In the genomic region with DNA sequence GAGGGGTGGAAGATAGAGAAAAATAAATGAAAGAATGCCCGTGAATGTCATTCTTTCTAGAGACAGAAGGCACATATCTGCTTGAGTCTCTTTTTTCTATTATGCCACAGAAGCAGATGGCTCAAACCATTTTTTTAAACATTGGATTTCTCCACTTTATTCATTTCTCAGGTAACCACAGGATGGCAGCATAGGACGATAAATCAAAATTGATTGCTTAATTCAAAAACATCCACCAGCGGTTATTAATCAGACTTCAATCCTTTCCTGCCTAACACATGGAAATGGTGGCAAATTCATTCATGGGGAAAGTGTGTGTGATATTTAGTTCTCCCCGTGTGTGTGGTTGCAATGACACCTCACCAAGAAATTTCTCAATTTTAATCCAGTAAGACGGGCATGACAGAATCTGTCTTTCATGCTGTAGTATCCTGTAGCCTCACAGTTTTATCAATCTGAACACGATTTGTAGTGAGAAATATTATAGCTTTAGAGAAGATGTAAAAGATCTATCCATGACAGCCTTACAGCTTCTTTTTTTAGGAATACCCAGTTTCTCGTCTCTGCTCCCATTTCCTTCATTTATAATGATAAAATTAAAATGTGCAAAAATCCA, we compare ENCODE assay signal across 9 cellular contexts.
DNase-seq lines count a peak whose midpoint lies in the region; ATAC-seq and TF ChIP-seq lines count a peak whose summit lies in the region.
"Had no signal": no experiment of that assay in that cellular context is flagged by ENCODE, and none has a peak within 500 bp of the region (broad histone marks: within the 10 kb centered on the region; RNA-seq: fewer than 3 reads in every experiment).

No MANE protein-coding gene starts in this region.

- in situ Hi-C loops in brain microvascular endothelial cell (cut with HindIII; ENCODE audit: low pct_ligation_motif_present, low sequenced_read_pairs), result no loop called here

- no peaks in the 10 kb centered on the region for H3K9me3 Mint-ChIP-seq in nephron
- H3K9me3 Mint-ChIP-seq in activated T-cell treated with anti-CD3 and anti-CD28 coated beads, Interleukin-2, amount 50 U/mL, for 4 hours, result no peaks in the 10 kb centered on the region

- H3K4me1 Mint-ChIP-seq in nephron, result peaks cover 6% of the 10 kb centered on the region
- H3K4me1 Mint-ChIP-seq in activated T-cell treated with anti-CD3 and anti-CD28 coated beads, Interleukin-2, amount 50 U/mL, for 4 hours (ENCODE audit: low read depth), result no peaks in the 10 kb centered on the region

- no peak overlapping the region for H3K27ac Mint-ChIP-seq in nephron

- no peaks in the 10 kb centered on the region for H3K27me3 ChIP-seq in brain microvascular endothelial cell (replicated peaks)

- DNase-seq in NCI-H2081 treated with DMSO at 0.1 percent for 48 hours (lab: John Stamatoyannopoulos, UW), result peak; percentile 8
- peak; percentile 12 for DNase-seq in brain microvascular endothelial cell
- no peak for DNase-seq in HK-2 (ENCODE audit: unreplicated experiment)
- no peak for DNase-seq in activated T-cell treated with anti-CD3 and anti-CD28 coated beads, Interleukin-2, amount 50 U/mL, for 4 hours
- DNase-seq in cerebellar nuclear complex (lab: John Stamatoyannopoulos, UW), result no peak

- H3K27ac ChIP-seq in brain microvascular endothelial cell, result no peak overlapping the region
- H3K27ac ChIP-seq: thoracic aorta had no signal

- no peaks in the 10 kb centered on the region for H3K36me3 Mint-ChIP-seq in nephron (ENCODE audit: low read depth)
- H3K36me3 Mint-ChIP-seq in activated T-cell treated with anti-CD3 and anti-CD28 coated beads, Interleukin-2, amount 50 U/mL, for 4 hours (ENCODE audit: insufficient read depth), result no peaks in the 10 kb centered on the region

- peak; percentile 53 for ATAC-seq in GM18868 (IDR thresholded peaks at IDR 0.05; ENCODE audit: unreplicated experiment)
- no peak for ATAC-seq in HG02981 (IDR thresholded peaks at IDR 0.05; ENCODE audit: unreplicated experiment)
- no peak for ATAC-seq in activated T-cell treated with anti-CD3 and anti-CD28 coated beads, Interleukin-2, amount 50 U/mL, for 4 hours

- TF ChIP-seq CTCF in brain microvascular endothelial cell (IDR thresholded peaks at IDR 0.05; ENCODE audit: low read depth, low read length, missing control alignments), result peak; percentile 30
- TF ChIP-seq CTCF in nephron (IDR thresholded peaks at IDR 0.05; ENCODE audit: unreplicated experiment in 3 of 3), result peak; percentile 46 to 50 (median 47)

- no peaks in the 10 kb centered on the region for H3K27me3 Mint-ChIP-seq in nephron (ENCODE audit: low read depth)
- no peaks in the 10 kb centered on the region for H3K27me3 Mint-ChIP-seq in activated T-cell treated with anti-CD3 and anti-CD28 coated beads, Interleukin-2, amount 50 U/mL, for 4 hours (ENCODE audit: low read depth)

- no peak overlapping the region for H3K4me3 ChIP-seq in brain microvascular endothelial cell (ENCODE audit: low read depth, low read length)
- H3K4me3 ChIP-seq: thoracic aorta had no signal

- H3K4me3 Mint-ChIP-seq in nephron, result no peak overlapping the region
- H3K4me3 Mint-ChIP-seq in activated T-cell treated with anti-CD3 and anti-CD28 coated beads, Interleukin-2, amount 50 U/mL, for 4 hours, result no peak overlapping the region

- no peaks in the 10 kb centered on the region for H3K36me3 ChIP-seq in brain microvascular endothelial cell (replicated peaks)
- H3K36me3 ChIP-seq: thoracic aorta had no signal

Comparison
In these comparisons a context has a peak if more than half of its experiments do, and no peak if none do; other contexts are left out.
1. DNase-seq: peak in NCI-H2081 treated with DMSO at 0.1 percent for 48 hours (single experiment) and brain microvascular endothelial cell (single experiment); none in HK-2 (single experiment), activated T-cell treated with anti-CD3 and anti-CD28 coated beads, Interleukin-2, amount 50 U/mL, for 4 hours (single experiment) and cerebellar nuclear complex (0 of 2).